Comparison of ENCODE assay signal across 19 cellular contexts in genomic region chr1:225611537-225612223, GRCh38. TPM values are rescaled to one million over a fixed set of nuclear protein-coding genes. Genes with fewer than 3 reads are reported as not detected.
DNase-seq lines count a peak whose midpoint lies in the region; ATAC-seq and TF ChIP-seq lines count a peak whose summit lies in the region.
"Had no signal": no experiment of that assay in that cellular context is flagged by ENCODE, and none has a peak within 500 bp of the region (broad histone marks: within the 10 kb centered on the region; RNA-seq: fewer than 3 reads in every experiment).

No MANE protein-coding gene starts in this region.

- H3K27ac ChIP-seq in upper lobe of left lung = peak overlapping the region in 3 of 4 donors; percentile 32 to 52 (median 35)
- peak overlapping the region in 1 of 5 donors; percentile 11 for H3K27ac ChIP-seq in adrenal gland

- 67 to 79% methylated on average over 7 of the region's 7 CpGs for WGBS in upper lobe of left lung, 2 donors
- 86 to 89% (median 88%) methylated on average over 7 of the region's 7 CpGs for WGBS in adrenal gland, 4 donors

- H3K9me3 ChIP-seq in upper lobe of left lung (no peaks in the 10 kb centered on the region), adrenal gland (replicated peaks in 1 of 3) (no peaks in the 10 kb centered on the region)
- H3K9me3 ChIP-seq: BE2C had no signal

- intact Hi-C loops in adrenal gland (cut with DNase I) = no loop called here

- ATAC-seq in upper lobe of left lung (ENCODE audit: low FRiP score in 2 of 2) = no peak
- ATAC-seq in HG02885 (IDR thresholded peaks at IDR 0.05; ENCODE audit: poor library complexity, unreplicated experiment) = no peak
- ATAC-seq: GM23338; natural killer cell treated with Interleukin-12 subunit alpha and Interleukin-12 subunit beta and Interleukin-15 and Interleukin-18, amount 100 ng/mL, for 72 hours; T-helper 17 cell; WTC11 had no signal

- H3K4me1 Mint-ChIP-seq in brain (peaks cover 60% of the 10 kb centered on the region), nephron (peaks cover 42% of the 10 kb centered on the region)

- DNase-seq in DMS53 (lab: John Stamatoyannopoulos, UW) (peak; percentile 20), DMS53 treated with DMSO at 0.1 percent for 48 hours (lab: John Stamatoyannopoulos, UW; ENCODE audit: unreplicated experiment) (no peak), upper lobe of left lung (peak in 1 of 2 donors; percentile 33), GM19240 (ENCODE audit: insufficient read length, low spot score) (no peak), adrenal gland (no peak)
- DNase-seq: activated CD4-positive, alpha-beta memory T cell treated with anti-CD3 and anti-CD28 coated beads for 36 hours; activated naive CD4-positive, alpha-beta T cell treated with Interleukin-2 at 50 U/mL for 16 hours; BE2C; mesendoderm; NCI-H1436 treated with DMSO at 0.1 percent for 48 hours; NCI-H2171; SIG-M5; T-helper 17 cell had no signal

- no peak overlapping the region for H3K4me3 ChIP-seq in upper lobe of left lung
- H3K4me3 ChIP-seq in adrenal gland = no peak overlapping the region
- H3K4me3 ChIP-seq: GM23338 had no signal

- H3K36me3 ChIP-seq in upper lobe of left lung = no peaks in the 10 kb centered on the region
- H3K36me3 ChIP-seq in adrenal gland (replicated peaks in 1 of 2) = no peaks in the 10 kb centered on the region
- H3K36me3 ChIP-seq: BE2C had no signal

- TF ChIP-seq POLR2A in upper lobe of left lung (IDR thresholded peaks at IDR 0.05) (no peak), adrenal gland (IDR thresholded peaks at IDR 0.05) (no peak)

- H3K27ac Mint-ChIP-seq in brain = peak overlapping the region in 3 of 5 experiments; percentile 52 to 70 (median 54)
- H3K27ac Mint-ChIP-seq in nephron = peak overlapping the region in 2 of 3 experiments; percentile 25 to 34
- H3K27ac Mint-ChIP-seq: activated CD4-positive, alpha-beta memory T cell treated with anti-CD3 and anti-CD28 coated beads for 36 hours; GM23338; natural killer cell treated with Interleukin-12 subunit alpha and Interleukin-12 subunit beta and Interleukin-15 and Interleukin-18, amount 100 ng/mL, for 72 hours; T-helper 17 cell had no signal

- TF ChIP-seq CTCF in brain (conservative IDR thresholded peaks at IDR 0.05) (no peak), nephron (IDR thresholded peaks at IDR 0.05; ENCODE audit: unreplicated experiment in 3 of 3) (no peak), upper lobe of left lung (IDR thresholded peaks at IDR 0.05) (no peak), adrenal gland (IDR thresholded peaks at IDR 0.05) (no peak)

- peaks cover 63% of the 10 kb centered on the region for H3K36me3 Mint-ChIP-seq in brain
- peaks cover 30% of the 10 kb centered on the region for H3K36me3 Mint-ChIP-seq in nephron (ENCODE audit: low read depth)
- H3K36me3 Mint-ChIP-seq: activated CD4-positive, alpha-beta memory T cell treated with anti-CD3 and anti-CD28 coated beads for 36 hours; natural killer cell treated with Interleukin-12 subunit alpha and Interleukin-12 subunit beta and Interleukin-15 and Interleukin-18, amount 100 ng/mL, for 72 hours had no signal

- H3K27me3 ChIP-seq in upper lobe of left lung (no peaks in the 10 kb centered on the region), adrenal gland (no peaks in the 10 kb centered on the region)
- H3K27me3 ChIP-seq: BE2C had no signal

- H3K9me3 Mint-ChIP-seq in brain (peaks cover 10 to 32% (median 15%) of the 10 kb centered on the region in 5 experiments), nephron (no peaks in the 10 kb centered on the region)
- H3K9me3 Mint-ChIP-seq: activated CD4-positive, alpha-beta memory T cell treated with anti-CD3 and anti-CD28 coated beads for 36 hours; natural killer cell treated with Interleukin-12 subunit alpha and Interleukin-12 subunit beta and Interleukin-15 and Interleukin-18, amount 100 ng/mL, for 72 hours had no signal

- H3K4me1 ChIP-seq in upper lobe of left lung = peaks cover 0 to 18% (median 12%) of the 10 kb centered on the region in 4 donors
- peaks cover 4 to 26% of the 10 kb centered on the region in 2 donors for H3K4me1 ChIP-seq in adrenal gland (replicated peaks in 1 of 2)

- TF ChIP-seq EP300 in upper lobe of left lung (IDR thresholded peaks at IDR 0.05) = no peak

- no peaks in the 10 kb centered on the region for H3K27me3 Mint-ChIP-seq in brain
- H3K27me3 Mint-ChIP-seq in nephron (ENCODE audit: low read depth) = no peaks in the 10 kb centered on the region
- H3K27me3 Mint-ChIP-seq: activated CD4-positive, alpha-beta memory T cell treated with anti-CD3 and anti-CD28 coated beads for 36 hours; natural killer cell treated with Interleukin-12 subunit alpha and Interleukin-12 subunit beta and Interleukin-15 and Interleukin-18, amount 100 ng/mL, for 72 hours; T-helper 17 cell had no signal

- H3K4me3 Mint-ChIP-seq in brain (no peak overlapping the region), nephron (no peak overlapping the region)
- H3K4me3 Mint-ChIP-seq: activated CD4-positive, alpha-beta memory T cell treated with anti-CD3 and anti-CD28 coated beads for 36 hours; GM23338; natural killer cell treated with Interleukin-12 subunit alpha and Interleukin-12 subunit beta and Interleukin-15 and Interleukin-18, amount 100 ng/mL, for 72 hours; T-helper 17 cell; WTC11 had no signal

RNA-seq across cellular contexts. Expression of gene ENAH, which starts 41.2 kb away (rescaled TPM):
- polyA plus RNA-seq in brain (ENCODE audit: insufficient read depth, low read depth, low replicate concordance) (85.4 TPM), adrenal gland (100 to 1,000 TPM in 1 of 3 donors, 10 to 100 TPM in 2; 10.0 to 142 (median 51.8) TPM)
- total RNA-seq in upper lobe of left lung (10 to 100 TPM; 10.5 to 70.3 (median 33.8) TPM), adrenal gland (100 to 1,000 TPM in 4 of 8 donors, 10 to 100 TPM in 4; 36.7 to 130 (median 81.8) TPM)
